8 cellular contexts compared by ENCODE assay signal in the genomic region with DNA sequence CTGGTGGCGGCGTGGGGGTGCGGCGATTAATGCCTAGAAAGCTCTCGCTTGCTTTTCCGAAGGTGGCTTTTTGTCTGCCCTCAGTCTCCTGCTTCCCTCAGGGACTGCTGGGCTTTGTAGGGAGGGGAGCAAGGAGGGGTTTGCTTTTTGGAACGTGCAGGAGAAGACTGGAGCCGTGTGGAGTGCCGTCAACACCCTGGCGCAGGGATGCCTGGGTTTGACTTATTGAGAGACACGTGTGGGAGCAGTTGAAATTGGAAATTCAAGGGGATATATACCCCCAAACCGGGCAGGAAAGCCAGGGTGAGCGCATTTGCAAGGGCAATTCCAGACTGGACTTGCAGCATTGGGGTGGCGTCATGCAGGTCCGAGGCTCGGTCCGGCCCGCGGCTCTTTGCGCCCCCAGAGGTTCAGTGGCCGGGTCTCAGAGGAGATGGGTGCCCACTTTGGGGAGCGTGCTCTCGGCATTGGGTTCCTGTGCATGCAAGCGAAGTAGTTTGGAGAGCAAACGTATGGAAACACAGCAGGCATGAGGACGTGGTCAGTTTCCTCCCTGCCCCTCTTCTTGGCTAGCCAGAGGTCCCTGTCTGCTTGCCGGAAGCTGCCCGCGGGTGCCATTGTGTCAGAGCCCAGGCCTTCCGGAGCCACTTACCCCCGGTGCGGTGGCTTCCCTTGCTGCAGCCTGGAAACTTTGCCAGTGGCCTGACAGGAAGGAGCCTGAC. TPM values are rescaled to one million over a fixed set of nuclear protein-coding genes. Genes with fewer than 3 reads are reported as not detected.
DNase-seq lines count a peak whose midpoint lies in the region; ATAC-seq and TF ChIP-seq lines count a peak whose summit lies in the region.

No MANE protein-coding gene starts in this region.

- peak overlapping the region; percentile 5 to 76 (median 56) for H3K4me3 ChIP-seq in heart left ventricle
- H3K4me3 ChIP-seq in dorsolateral prefrontal cortex = peak overlapping the region; percentile 41 to 84 (median 71)
- peak overlapping the region; percentile 45 to 57 for H3K4me3 ChIP-seq in vagina

- TF ChIP-seq CTCF in heart left ventricle (IDR thresholded peaks at IDR 0.05) (no peak), dorsolateral prefrontal cortex (IDR thresholded peaks at IDR 0.05 in 54 of 56, conservative IDR thresholded peaks at IDR 0.05 in 2 of 56; ENCODE audit: low read depth in 1 of 56, partially characterized antibody in 56 of 56) (no peak), nephron (IDR thresholded peaks at IDR 0.05; ENCODE audit: unreplicated experiment in 3 of 3) (no peak), vagina (IDR thresholded peaks at IDR 0.05) (no peak)

- 6 to 9% (median 7%) methylated on average over 27 to 32 of the region's 32 CpGs for WGBS in heart left ventricle, 4 donors

- peaks cover 8 to 44% (median 28%) of the 10 kb centered on the region in 9 donors for H3K27me3 ChIP-seq in heart left ventricle
- peaks cover 0 to 34% (median 9%) of the 10 kb centered on the region in 45 donors for H3K27me3 ChIP-seq in dorsolateral prefrontal cortex
- no peaks in the 10 kb centered on the region for H3K27me3 ChIP-seq in vagina

- TF ChIP-seq POLR2A in heart left ventricle (IDR thresholded peaks at IDR 0.05) = no peak
- TF ChIP-seq POLR2A in vagina (IDR thresholded peaks at IDR 0.05) = no peak

- no peaks in the 10 kb centered on the region for H3K9me3 Mint-ChIP-seq in nephron

- H3K4me3 Mint-ChIP-seq in nephron = peak overlapping the region; percentile 85 to 97 (median 94)

- H3K9me3 ChIP-seq in heart left ventricle (no peaks in the 10 kb centered on the region), vagina (no peaks in the 10 kb centered on the region)

- intact Hi-C loops in heart left ventricle (cut with DNase I) = loop anchor here in 8 of 10 donors (2.0 to 10.0 kb wide), 9 partner anchors 428 to 1248 kb away; no protein-coding TSS in a partner anchor
- intact Hi-C loops in left cardiac atrium (cut with DNase I) = loop anchor here in 1 of 2 donors (10.0 kb wide), 1 partner anchor 708 kb away; no protein-coding TSS in a partner anchor
- intact Hi-C loops in dorsolateral prefrontal cortex (cut with DNase I) = loop anchor here (5.0 to 10.0 kb wide), 6 partner anchors 100 to 1248 kb away; no protein-coding TSS in a partner anchor
- intact Hi-C loops in vagina (cut with DNase I) = loop anchor here (5.0 kb wide), 1 partner anchor 350 kb away; no protein-coding TSS in a partner anchor

- H3K4me1 ChIP-seq in heart left ventricle = peaks cover 0 to 28% (median 16%) of the 10 kb centered on the region in 12 donors
- peaks cover 24% of the 10 kb centered on the region for H3K4me1 ChIP-seq in vagina

- ATAC-seq in heart left ventricle = no peak
- ATAC-seq in left cardiac atrium = no peak
- ATAC-seq in GM18868 (IDR thresholded peaks at IDR 0.05; ENCODE audit: unreplicated experiment) = no peak
- no peak for ATAC-seq in HG02981 (IDR thresholded peaks at IDR 0.05; ENCODE audit: unreplicated experiment)

- peaks cover 80% of the 10 kb centered on the region for H3K27me3 Mint-ChIP-seq in nephron (ENCODE audit: low read depth)

- no peak for DNase-seq in heart left ventricle
- DNase-seq in left cardiac atrium = no peak
- peak in 1 of 10 donors; percentile 57 for DNase-seq in dorsolateral prefrontal cortex
- peak; percentile 37 to 62 for DNase-seq in vagina (ENCODE audit: extremely low spot score in 2 of 2)
- no peak for DNase-seq in NCI-H1105 treated with DMSO at 0.1 percent for 48 hours (lab: John Stamatoyannopoulos, UW)

- peak overlapping the region in 1 of 12 donors; percentile 78 for H3K27ac ChIP-seq in heart left ventricle
- H3K27ac ChIP-seq in dorsolateral prefrontal cortex = peak overlapping the region in 3 of 59 donors; percentile 1 to 77 (median 76)
- H3K27ac ChIP-seq in vagina = no peak overlapping the region

- peaks cover 27% of the 10 kb centered on the region for H3K4me1 Mint-ChIP-seq in nephron

- no peaks in the 10 kb centered on the region for H3K36me3 Mint-ChIP-seq in nephron (ENCODE audit: low read depth)

- no peaks in the 10 kb centered on the region for H3K36me3 ChIP-seq in heart left ventricle
- H3K36me3 ChIP-seq in vagina = no peaks in the 10 kb centered on the region

- H3K27ac Mint-ChIP-seq in nephron = no peak overlapping the region

RNA-seq across cellular contexts. Expression of gene EPHB1, which starts 2.2 kb away (rescaled TPM):
- total RNA-seq in heart left ventricle = 1 to 10 TPM in 6 of 9 donors, under 1 TPM in 3; 0.31 to 2.2 (median 1.1) TPM
- polyA plus RNA-seq in heart left ventricle = under 1 TPM; 0.42 to 0.49 TPM
- 1 to 10 TPM in 1 of 2 donors, under 1 TPM in 1; 0.85 to 1.7 TPM for total RNA-seq in left cardiac atrium
- 10 to 100 TPM in 119 of 120 experiments, 1 to 10 TPM in 1; 10.0 to 54.8 (median 23.0) TPM for total RNA-seq in dorsolateral prefrontal cortex
- total RNA-seq in vagina = 2.2 TPM

Comparison
In these comparisons a context has a peak if more than half of its experiments do, and no peak if none do; other contexts are left out.
1. DNase-seq: peak in vagina (2 of 2); none in heart left ventricle (0 of 5), left cardiac atrium (single experiment) and NCI-H1105 treated with DMSO at 0.1 percent for 48 hours (single experiment).
2. Peak in every context shown above with its lines, with median percentiles within 50 percentile points of each other: H3K4me3 ChIP-seq.